In genomic region chr3:73625124-73625665, GRCh38 we compare ENCODE assay signal across 8 cellular contexts. TPM values are rescaled to one million over a fixed set of nuclear protein-coding genes. Genes with fewer than 3 reads are reported as not detected.
A peak's percentile ranks its signal among the peaks of the same experiment; 100 is the strongest.
DNase-seq lines count a peak whose midpoint lies in the region; ATAC-seq and TF ChIP-seq lines count a peak whose summit lies in the region.

No MANE protein-coding gene starts in this region.

- TF ChIP-seq CTCF in liver (IDR thresholded peaks at IDR 0.05; ENCODE audit: low read depth, low read length, missing input control) (no peak), tibial nerve (IDR thresholded peaks at IDR 0.05) (no peak)

- H3K4me1 ChIP-seq in liver (ENCODE audit: control insufficient read depth in 4 of 4, insufficient read depth in 4 of 4, low read length in 3 of 4): peaks cover 8 to 26% (median 22%) of the 10 kb centered on the region in 4 donors
- H3K4me1 ChIP-seq in tibial nerve: peaks cover 0 to 40% (median 11%) of the 10 kb centered on the region in 4 donors

- H3K27ac ChIP-seq in cingulate gyrus (ENCODE audit: low read depth, low read length) (peak overlapping the region; percentile 63), liver (ENCODE audit: low read depth in 1 of 2, low read length in 2 of 2) (peak overlapping the region in 1 of 2 donors; percentile 42), tibial nerve (peak overlapping the region; percentile 26 to 89 (median 76))

- WGBS in liver: 4% methylated on average over 21 of the region's 21 CpGs
- WGBS in tibial nerve, 2 donors: 2 to 4% methylated on average over 19 to 21 of the region's 21 CpGs

- H3K27me3 ChIP-seq in liver (ENCODE audit: control insufficient read depth in 4 of 4, insufficient read depth in 4 of 4, low read length in 3 of 4) (peaks cover 0 to 11% (median 1%) of the 10 kb centered on the region in 4 donors), tibial nerve (no peaks in the 10 kb centered on the region)

- H3K9me3 ChIP-seq in liver (ENCODE audit: control insufficient read depth in 4 of 4, low read length in 3 of 4) (no peaks in the 10 kb centered on the region), tibial nerve (no peaks in the 10 kb centered on the region)

- no peak for ATAC-seq in GM19395 (IDR thresholded peaks at IDR 0.05; ENCODE audit: unreplicated experiment)

- TF ChIP-seq RAD21 in liver (IDR thresholded peaks at IDR 0.05): no peak

- H3K9ac ChIP-seq in liver (ENCODE audit: low read depth in 1 of 2, low read length in 2 of 2): no peak overlapping the region

- no peak for TF ChIP-seq POLR2A in tibial nerve (IDR thresholded peaks at IDR 0.05)

- DNase-seq in DMS 273 (lab: John Stamatoyannopoulos, UW; ENCODE audit: unreplicated experiment) (peak; percentile 73), DMS 273 treated with DMSO at 0.1 percent for 48 hours (lab: John Stamatoyannopoulos, UW) (no peak), tibial nerve (ENCODE audit: low spot score in 2 of 2) (no peak)
- DNase-seq in activated CD4-positive, alpha-beta T cell treated with anti-CD3 and anti-CD28 coated beads, Interleukin-2, amount 50 U/mL, for 48 hours: no peak
- no peak for DNase-seq in activated CD4-positive, alpha-beta T cell treated with anti-CD3 and anti-CD28 coated beads, Interleukin-2, amount 50 U/mL, for 1 hour

- H3K36me3 ChIP-seq in liver (ENCODE audit: control insufficient read depth in 4 of 4, insufficient read depth in 3 of 4, low read depth in 1 of 4, low read length in 3 of 4) (no peaks in the 10 kb centered on the region), tibial nerve (no peaks in the 10 kb centered on the region)

- H3K4me3 ChIP-seq in liver (ENCODE audit: low read depth in 1 of 3, low read length in 3 of 3) (peak overlapping the region in 2 of 3 donors; percentile 53 to 55), tibial nerve (peak overlapping the region; percentile 48 to 79 (median 66))

- no peak for TF ChIP-seq EP300 in tibial nerve (IDR thresholded peaks at IDR 0.05)

TF ChIP-seq in liver, 16 proteins besides CTCF, POLR2A, EP300 and RAD21:
- TF ChIP-seq HNF4A (conservative IDR thresholded peaks at IDR 0.05) (no peak), FOXA1 (IDR thresholded peaks at IDR 0.05) (no peak), RXRA (IDR thresholded peaks at IDR 0.05) (no peak), GABPA (IDR thresholded peaks at IDR 0.05 in 1 of 2, conservative IDR thresholded peaks at IDR 0.05 in 1 of 2) (no peak), ATF3 (IDR thresholded peaks at IDR 0.05) (no peak), TAF1 (conservative IDR thresholded peaks at IDR 0.05) (no peak), SP1 (IDR thresholded peaks at IDR 0.05) (no peak), NR2F2 (IDR thresholded peaks at IDR 0.05) (no peak), YY1 (IDR thresholded peaks at IDR 0.05) (no peak), JUND (IDR thresholded peaks at IDR 0.05) (no peak), EGR1 (IDR thresholded peaks at IDR 0.05; ENCODE audit: low read depth in 2 of 2) (no peak), FOXA2 (IDR thresholded peaks at IDR 0.05) (no peak)

RNA-seq across cellular contexts. Expression of gene PDZRN3, which starts 0.5 kb away (rescaled TPM):
- 1 to 10 TPM; 1.0 to 1.8 TPM for total RNA-seq in liver
- polyA plus RNA-seq in liver: under 1 TPM; 0.69 to 0.82 TPM
- total RNA-seq in tibial nerve: 10 to 100 TPM; 48.3 to 87.2 (median 64.3) TPM

Comparison
In these comparisons a context has a peak if more than half of its experiments do, and no peak if none do; other contexts are left out.
1. RNA of gene PDZRN3, which starts 0.5 kb away (total RNA-seq): 48.3 to 87.2 TPM in tibial nerve; 1.0 to 1.8 TPM in liver; every median in the first group is over 10 times any median in the second.